21 cellular contexts compared by ENCODE assay signal in the genomic region with DNA sequence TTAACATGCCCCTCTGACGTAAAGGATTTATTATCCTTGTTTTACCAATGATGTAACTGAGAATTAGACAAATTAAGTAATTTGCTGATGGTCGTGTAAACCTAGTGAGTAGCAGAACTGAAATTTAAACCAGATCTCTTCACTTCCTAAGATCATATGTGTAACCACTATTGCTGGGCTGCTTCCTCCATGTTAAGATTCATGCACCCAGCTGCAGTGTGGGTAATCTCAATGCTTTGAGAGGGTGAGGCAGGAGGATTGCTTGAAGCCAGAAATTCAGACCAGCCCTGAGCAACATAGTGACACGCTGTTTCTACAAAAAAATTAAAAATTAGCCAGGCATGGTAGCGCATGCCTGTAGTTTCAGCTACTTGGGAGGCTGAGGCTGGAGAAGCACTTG.
DNase-seq lines count a peak whose midpoint lies in the region; ATAC-seq and TF ChIP-seq lines count a peak whose summit lies in the region.
"Had no signal": no experiment of that assay in that cellular context is flagged by ENCODE, and none has a peak within 500 bp of the region (broad histone marks: within the 10 kb centered on the region; RNA-seq: fewer than 3 reads in every experiment).

No MANE protein-coding gene starts in this region.

- TF ChIP-seq POLR2A in gastroesophageal sphincter (IDR thresholded peaks at IDR 0.05): no peak

- no peaks in the 10 kb centered on the region for H3K4me1 ChIP-seq in gastroesophageal sphincter
- H3K4me1 ChIP-seq: thyroid gland had no signal

- H3K4me3 Mint-ChIP-seq in memory B cell (no peak overlapping the region), mesothelial cell of epicardium (no peak overlapping the region)
- H3K4me3 Mint-ChIP-seq: activated T-cell treated with anti-CD3 and anti-CD28 coated beads, Interleukin-2, amount 50 U/mL, for 24 hours had no signal

- no peak overlapping the region for H3K4me3 ChIP-seq in gastroesophageal sphincter
- no peak overlapping the region for H3K4me3 ChIP-seq in foreskin fibroblast (ENCODE audit: low read depth in 1 of 2, low read length in 2 of 2)
- H3K4me3 ChIP-seq: ovary, PC-9, SK-N-MC, thyroid gland had no signal

- DNase-seq in memory B cell (ENCODE audit: low spot score in 2 of 2) (no peak), mesothelial cell of epicardium (ENCODE audit: low spot score in 2 of 2, unreplicated experiment in 2 of 2) (no peak), NCI-H187 (lab: John Stamatoyannopoulos, UW) (no peak), foreskin fibroblast (no peak)
- DNase-seq: activated T-cell treated with anti-CD3 and anti-CD28 coated beads, Interleukin-2, amount 50 U/mL, for 24 hours; BE2C; DMS153; effector CD4-positive, alpha-beta T cell; left cardiac atrium; NCI-H524; ovary; PC-9; stimulated activated CD4-positive, alpha-beta T cell treated with anti-CD3 and anti-CD28 coated beads, Interleukin-4, amount 100 ng/mL, for 1 hour; stimulated activated CD8-positive, alpha-beta memory T cell treated with anti-CD3 and anti-CD28 coated beads, Interleukin-4, amount 100 ng/mL, for 48 hours; thyroid gland had no signal

- peak; percentile 55 for ATAC-seq in GM18511 (IDR thresholded peaks at IDR 0.05; ENCODE audit: unreplicated experiment)
- peak; percentile 44 for ATAC-seq in GM21381 (IDR thresholded peaks at IDR 0.05; ENCODE audit: unreplicated experiment)
- ATAC-seq in HG03139 (IDR thresholded peaks at IDR 0.05; ENCODE audit: unreplicated experiment): peak; percentile 48
- peak; percentile 35 for ATAC-seq in memory B cell (ENCODE audit: low read depth)
- ATAC-seq in gastroesophageal sphincter: no peak
- ATAC-seq: left cardiac atrium had no signal

- H3K36me3 ChIP-seq in gastroesophageal sphincter: no peaks in the 10 kb centered on the region
- H3K36me3 ChIP-seq: BE2C, ovary, thyroid gland had no signal

- H3K9me3 Mint-ChIP-seq in memory B cell (no peaks in the 10 kb centered on the region), mesothelial cell of epicardium (no peaks in the 10 kb centered on the region)

- H3K27me3 Mint-ChIP-seq in memory B cell (no peaks in the 10 kb centered on the region), mesothelial cell of epicardium (ENCODE audit: low read depth) (no peaks in the 10 kb centered on the region)
- H3K27me3 Mint-ChIP-seq: activated T-cell treated with anti-CD3 and anti-CD28 coated beads, Interleukin-2, amount 50 U/mL, for 24 hours had no signal

- TF ChIP-seq EP300 in gastroesophageal sphincter (IDR thresholded peaks at IDR 0.05): no peak

- peak overlapping the region; percentile 94 for H3K27ac Mint-ChIP-seq in memory B cell
- no peak overlapping the region for H3K27ac Mint-ChIP-seq in mesothelial cell of epicardium
- H3K27ac Mint-ChIP-seq: activated T-cell treated with anti-CD3 and anti-CD28 coated beads, Interleukin-2, amount 50 U/mL, for 24 hours had no signal

- TF ChIP-seq CTCF in gastroesophageal sphincter (IDR thresholded peaks at IDR 0.05) (no peak), mesothelial cell of epicardium (IDR thresholded peaks at IDR 0.05; ENCODE audit: unreplicated experiment) (no peak), foreskin fibroblast (IDR thresholded peaks at IDR 0.05; ENCODE audit: low read depth, low read length) (no peak)

- WGBS in gastroesophageal sphincter (ENCODE audit: low coverage in 1 of 2), 2 donors: 77 to 78% methylated on average over 2 to 4 of the region's 4 CpGs

- H3K27me3 ChIP-seq in gastroesophageal sphincter: no peaks in the 10 kb centered on the region
- H3K27me3 ChIP-seq: BE2C, ovary, thyroid gland had no signal

- H3K4me1 Mint-ChIP-seq in memory B cell (peaks cover 31% of the 10 kb centered on the region), mesothelial cell of epicardium (no peaks in the 10 kb centered on the region)

- H3K9me3 ChIP-seq in gastroesophageal sphincter: no peaks in the 10 kb centered on the region
- H3K9me3 ChIP-seq: BE2C, ovary, thyroid gland had no signal

- no peak overlapping the region for H3K27ac ChIP-seq in gastroesophageal sphincter
- H3K27ac ChIP-seq: KMS-11, ovary, PC-9, SK-N-MC, thyroid gland had no signal

- H3K36me3 Mint-ChIP-seq in memory B cell: peaks cover 16% of the 10 kb centered on the region
- peaks cover 13% of the 10 kb centered on the region for H3K36me3 Mint-ChIP-seq in mesothelial cell of epicardium
